In genomic region chr9:92634712-92635605, GRCh38 we compare ENCODE assay signal across 8 cellular contexts. TPM values are rescaled to one million over a fixed set of nuclear protein-coding genes. Genes with fewer than 3 reads are reported as not detected.
DNase-seq lines count a peak whose midpoint lies in the region; ATAC-seq, FAIRE-seq and TF ChIP-seq lines count a peak whose summit lies in the region.

No MANE protein-coding gene starts in this region.

- H3K4me1 Mint-ChIP-seq in activated CD4-positive, alpha-beta T cell treated with anti-CD3 and anti-CD28 coated beads, Interleukin-2, amount 10 ng/mL, durations not matched to agents 24 days and 14 days, result peaks cover 8% of the 10 kb centered on the region

- in situ Hi-C loops in HepG2 (cut with HindIII; ENCODE audit: extremely low pct_ligation_motif_present, low pct_unique_long_range_greater_than_20kb), result loop anchor here (5.0 to 10.0 kb wide), 3 partner anchors 133 to 500 kb away; partner anchors contain the start of genes CENPP and NOL8

- peak overlapping the region; percentile 26 for H3K4me3 ChIP-seq in coronary artery
- no peak overlapping the region for H3K4me3 ChIP-seq in HepG2 (replicated peaks in 1 of 3; ENCODE audit: insufficient read depth in 1 of 3, low read depth in 2 of 3, low read length in 3 of 3)

- peak; percentile 59 for ATAC-seq in GM21529 (IDR thresholded peaks at IDR 0.05; ENCODE audit: unreplicated experiment)
- peak; percentile 97 for ATAC-seq in HepG2

- no peaks in the 10 kb centered on the region for H3K4me1 ChIP-seq in HepG2 (ENCODE audit: insufficient read depth, low read length)

- TF ChIP-seq CTCF in coronary artery (IDR thresholded peaks at IDR 0.05) (peak; percentile 94), HepG2 (CRISPR knock-in tag; IDR thresholded peaks at IDR 0.05) (peak; percentile 99)

- H3K27me3 Mint-ChIP-seq in activated CD4-positive, alpha-beta T cell treated with anti-CD3 and anti-CD28 coated beads, Interleukin-2, amount 10 ng/mL, durations not matched to agents 24 days and 14 days, result no peaks in the 10 kb centered on the region

- BruUV-seq in HepG2 (replicated peaks; lab: Mats Ljungman, UMichigan), result no TSS peak

- peak; percentile 92 for FAIRE-seq in HepG2 (lab: Jason Lieb, UNC)

- H3K36me3 ChIP-seq in HepG2 (replicated peaks in 1 of 2; ENCODE audit: control insufficient read depth in 1 of 2, insufficient read depth in 2 of 2, low read length in 2 of 2), result peaks cover 28 to 72% of the 10 kb centered on the region in 2 experiments; a peak in 4 of 5 replicates

- peak; percentile 95 for TF ChIP-seq RAD21 in HepG2 (CRISPR knock-in tag; IDR thresholded peaks at IDR 0.05)

- H3K4me2 ChIP-seq in HepG2 (ENCODE audit: low read depth, low read length), result no peak overlapping the region

- H3K27me3 ChIP-seq in HepG2 (ENCODE audit: control insufficient read depth in 1 of 2, insufficient read depth in 2 of 2, low read length in 2 of 2), result no peaks in the 10 kb centered on the region

- no peak overlapping the region for H3K27ac Mint-ChIP-seq in activated CD4-positive, alpha-beta T cell treated with anti-CD3 and anti-CD28 coated beads, Interleukin-2, amount 10 ng/mL, durations not matched to agents 24 days and 14 days

- H3K9me3 ChIP-seq in HepG2 (ENCODE audit: low read length), result no peaks in the 10 kb centered on the region

- H4K20me1 ChIP-seq in HepG2 (ENCODE audit: insufficient read depth, low read length), result no peaks in the 10 kb centered on the region

- POLR2A ChIA-PET in HepG2 (lab: Yijun Ruan, JAX), result no interaction called here

- 92% methylated on average over 23 of the region's 35 CpGs for WGBS in HepG2 (ENCODE audit: low lambda C conversion rate)

- H3K4me3 Mint-ChIP-seq in activated CD4-positive, alpha-beta T cell treated with anti-CD3 and anti-CD28 coated beads, Interleukin-2, amount 10 ng/mL, durations not matched to agents 24 days and 14 days, result no peak overlapping the region

- H3K9me3 Mint-ChIP-seq in activated CD4-positive, alpha-beta T cell treated with anti-CD3 and anti-CD28 coated beads, Interleukin-2, amount 10 ng/mL, durations not matched to agents 24 days and 14 days, result no peaks in the 10 kb centered on the region

- peak; percentile 83 for DNase-seq in Ammon's horn (ENCODE audit: low spot score)
- DNase-seq in NCI-H2171 treated with DMSO at 0.1 percent for 48 hours (lab: John Stamatoyannopoulos, UW), result peak; percentile 54
- DNase-seq in activated CD4-positive, alpha-beta T cell treated with anti-CD3 and anti-CD28 coated beads, Interleukin-2, amount 10 ng/mL, durations not matched to agents 24 days and 14 days, result peak; percentile 90
- peak; percentile 84 for DNase-seq in coronary artery (ENCODE audit: low spot score)
- peak; percentile 55 for DNase-seq in HepG2 (ENCODE audit: low spot score)
- peak in 2 of 3 donors; percentile 27 to 54 for DNase-seq in stimulated activated CD4-positive, alpha-beta T cell treated with anti-CD3 and anti-CD28 coated beads, TNF-alpha, amount 100 ng/mL, for 1 hour (ENCODE audit: low read depth in 3 of 3, low spot score in 1 of 3)
- no peak for DNase-seq in DMS79 (lab: John Stamatoyannopoulos, UW)

- H3K9ac ChIP-seq in HepG2 (ENCODE audit: insufficient read depth, low read depth, low read length), result no peak overlapping the region

- H3K27ac ChIP-seq in coronary artery, result peak overlapping the region; percentile 50 to 72
- no peak overlapping the region for H3K27ac ChIP-seq in HepG2 (ENCODE audit: extremely low read length, insufficient read depth, low read length)

- H2AFZ ChIP-seq in HepG2 (ENCODE audit: low read length), result no peak overlapping the region

- intact Hi-C loops in activated CD4-positive, alpha-beta T cell treated with anti-CD3 and anti-CD28 coated beads, Interleukin-2, amount 10 ng/mL, durations not matched to agents 24 days and 14 days (cut with micrococcal nuclease), result loop anchor here (2.0 to 10.0 kb wide), 2 partner anchors 340 to 496 kb away; partner anchors contain the start of gene IARS1
- intact Hi-C loops in HepG2 (cut with micrococcal nuclease; ENCODE audit: unreplicated experiment), result loop anchor here (1.0 to 2.0 kb wide), 5 partner anchors 133 to 501 kb away; partner anchors contain the start of genes CENPP, IARS1 and NOL8

- no peak for TF ChIP-seq POLR2A in HepG2 (IDR thresholded peaks at IDR 0.05; ENCODE audit: insufficient read depth in 1 of 2, low read depth in 2 of 2, low read length in 2 of 2)

- CTCF ChIA-PET in HepG2 (lab: Yijun Ruan, JAX; ENCODE audit: low intra/inter-chr PET ratio, low total read pairs), result interaction anchor here (0.6 to 3.1 kb wide), 4 partner anchors 133 to 501 kb away, joined by 3 to 32 read pairs (median 4); no protein-coding TSS in a partner anchor

- H3K36me3 Mint-ChIP-seq in activated CD4-positive, alpha-beta T cell treated with anti-CD3 and anti-CD28 coated beads, Interleukin-2, amount 10 ng/mL, durations not matched to agents 24 days and 14 days (ENCODE audit: low read depth), result peaks cover 51% of the 10 kb centered on the region

- no peaks in the 10 kb centered on the region for H3K79me2 ChIP-seq in HepG2 (ENCODE audit: insufficient read depth, low read length)

- TF ChIP-seq EP300 in HepG2 (IDR thresholded peaks at IDR 0.05; ENCODE audit: low read depth in 2 of 2, low read length in 2 of 2) (no peak), HepG2 (CRISPR knock-in tag; IDR thresholded peaks at IDR 0.05; ENCODE audit: borderline replicate concordance) (no peak)

TF ChIP-seq in HepG2, 621 proteins besides CTCF, POLR2A, EP300 and RAD21 (continues in another document):
- TF ChIP-seq KAT8 (CRISPR knock-in tag; IDR thresholded peaks at IDR 0.05) (0 out of 2 replicates have a peak, but pooled peaks have one; percentile 28), ZNF7 (CRISPR knock-in tag; IDR thresholded peaks at IDR 0.05) (no peak), ZNF678 (CRISPR knock-in tag; IDR thresholded peaks at IDR 0.05) (0 out of 2 replicates have a peak, but pooled peaks have one; percentile 58), SALL1 (CRISPR knock-in tag; IDR thresholded peaks at IDR 0.05) (peak; percentile 51; the same call in 1 of the 2 replicates), THYN1 (CRISPR knock-in tag; IDR thresholded peaks at IDR 0.05; ENCODE audit: borderline replicate concordance, low read depth) (no peak), ZNF431 (CRISPR knock-in tag; IDR thresholded peaks at IDR 0.05; ENCODE audit: borderline replicate concordance, low read depth) (no peak), IRF2 (CRISPR knock-in tag; IDR thresholded peaks at IDR 0.05) (0 out of 2 replicates have a peak, but pooled peaks have one; percentile 33)
- TF ChIP-seq, protein P1, sequence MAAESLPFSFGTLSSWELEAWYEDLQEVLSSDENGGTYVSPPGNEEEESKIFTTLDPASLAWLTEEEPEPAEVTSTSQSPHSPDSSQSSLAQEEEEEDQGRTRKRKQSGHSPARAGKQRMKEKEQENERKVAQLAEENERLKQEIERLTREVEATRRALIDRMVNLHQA (CRISPR knock-in tag; IDR thresholded peaks at IDR 0.05), result no peak
- TF ChIP-seq, protein P2, sequence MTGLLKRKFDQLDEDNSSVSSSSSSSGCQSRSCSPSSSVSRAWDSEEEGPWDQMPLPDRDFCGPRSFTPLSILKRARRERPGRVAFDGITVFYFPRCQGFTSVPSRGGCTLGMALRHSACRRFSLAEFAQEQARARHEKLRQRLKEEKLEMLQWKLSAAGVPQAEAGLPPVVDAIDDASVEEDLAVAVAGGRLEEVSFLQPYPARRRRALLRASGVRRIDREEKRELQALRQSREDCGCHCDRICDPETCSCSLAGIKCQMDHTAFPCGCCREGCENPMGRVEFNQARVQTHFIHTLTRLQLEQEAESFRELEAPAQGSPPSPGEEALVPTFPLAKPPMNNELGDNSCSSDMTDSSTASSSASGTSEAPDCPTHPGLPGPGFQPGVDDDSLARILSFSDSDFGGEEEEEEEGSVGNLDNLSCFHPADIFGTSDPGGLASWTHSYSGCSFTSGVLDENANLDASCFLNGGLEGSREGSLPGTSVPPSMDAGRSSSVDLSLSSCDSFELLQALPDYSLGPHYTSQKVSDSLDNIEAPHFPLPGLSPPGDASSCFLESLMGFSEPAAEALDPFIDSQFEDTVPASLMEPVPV (CRISPR knock-in tag; IDR thresholded peaks at IDR 0.05), result no peak; the same call in 1 of the 2 replicates

RNA-seq across cellular contexts. Expression of gene IPPK, which starts 35.0 kb away (rescaled TPM):
- 13.5 and 15.6 TPM in 2 replicates for total RNA-seq in activated CD4-positive, alpha-beta T cell treated with anti-CD3 and anti-CD28 coated beads, Interleukin-2, amount 10 ng/mL, durations not matched to agents 24 days and 14 days
- total RNA-seq in HepG2 (2016; rRNA removed; fragmentation: Illumina TruSeq; extraction: Trizol), result 14.1 and 15.1 TPM in 2 replicates
- 0.91 and 1.3 TPM in 2 replicates for total RNA-seq in HepG2 (2016; cell fraction: cytosol; rRNA removed; fragmentation: Illumina TruSeq; extraction: Trizol; ENCODE audit: low read depth)
- total RNA-seq in HepG2 (2016; cell fraction: insoluble cytoplasmic fraction; rRNA removed; fragmentation: Illumina TruSeq; extraction: Trizol), result 12.9 and 15.9 TPM in 2 replicates
- 4.6 and 5.0 TPM in 2 replicates for total RNA-seq in HepG2 (2016; cell fraction: membrane; rRNA removed; fragmentation: Illumina TruSeq; extraction: Trizol)
- 6.5 and 8.3 TPM in 2 replicates for total RNA-seq in HepG2 (2016; cell fraction: nucleus; rRNA removed; fragmentation: Illumina TruSeq; extraction: Trizol)
- polyA plus RNA-seq in HepG2 (2011; rRNA removed), result 9.9 and 11.2 TPM in 2 replicates
- polyA plus RNA-seq in HepG2 (2011; cell fraction: cytosol; rRNA removed), result 10.8 and 11.0 TPM in 2 replicates
- 17.2 and 18.8 TPM in 2 replicates for polyA plus RNA-seq in HepG2 (2011; cell fraction: nucleus; rRNA removed)
- 5.3 and 5.7 TPM in 2 replicates for polyA plus RNA-seq in HepG2 (2012)
- polyA plus RNA-seq in HepG2 (2016; cell fraction: cytosol; fragmentation: Illumina TruSeq; extraction: Trizol; ENCODE audit: low read depth), result 0.66 and 1.2 TPM in 2 replicates
- 16.3 and 16.9 TPM in 2 replicates for polyA plus RNA-seq in HepG2 (2016; cell fraction: insoluble cytoplasmic fraction; fragmentation: Illumina TruSeq; extraction: Trizol; ENCODE audit: low read depth)
- polyA plus RNA-seq in HepG2 (2016; cell fraction: membrane; fragmentation: Illumina TruSeq; extraction: Trizol; ENCODE audit: low read depth), result 2.2 and 3.4 TPM in 2 replicates
- 12.6 and 15.6 TPM in 2 replicates for polyA plus RNA-seq in HepG2 (2016; cell fraction: nucleus; fragmentation: Illumina TruSeq; extraction: Trizol; ENCODE audit: insufficient read depth, low read depth)
- polyA minus RNA-seq in HepG2 (2011; rRNA and poly(A)+ RNA removed; ENCODE audit: low replicate concordance), result 61.7 and 67.2 TPM in 2 replicates
- polyA minus RNA-seq in HepG2 (2011; cell fraction: cytosol; rRNA and poly(A)+ RNA removed), result 6.2 and 7.6 TPM in 2 replicates
- polyA minus RNA-seq in HepG2 (2011; cell fraction: nucleus; rRNA and poly(A)+ RNA removed), result 9.8 and 10.4 TPM in 2 replicates
